17 cellular contexts compared by ENCODE assay signal in the genomic region with DNA sequence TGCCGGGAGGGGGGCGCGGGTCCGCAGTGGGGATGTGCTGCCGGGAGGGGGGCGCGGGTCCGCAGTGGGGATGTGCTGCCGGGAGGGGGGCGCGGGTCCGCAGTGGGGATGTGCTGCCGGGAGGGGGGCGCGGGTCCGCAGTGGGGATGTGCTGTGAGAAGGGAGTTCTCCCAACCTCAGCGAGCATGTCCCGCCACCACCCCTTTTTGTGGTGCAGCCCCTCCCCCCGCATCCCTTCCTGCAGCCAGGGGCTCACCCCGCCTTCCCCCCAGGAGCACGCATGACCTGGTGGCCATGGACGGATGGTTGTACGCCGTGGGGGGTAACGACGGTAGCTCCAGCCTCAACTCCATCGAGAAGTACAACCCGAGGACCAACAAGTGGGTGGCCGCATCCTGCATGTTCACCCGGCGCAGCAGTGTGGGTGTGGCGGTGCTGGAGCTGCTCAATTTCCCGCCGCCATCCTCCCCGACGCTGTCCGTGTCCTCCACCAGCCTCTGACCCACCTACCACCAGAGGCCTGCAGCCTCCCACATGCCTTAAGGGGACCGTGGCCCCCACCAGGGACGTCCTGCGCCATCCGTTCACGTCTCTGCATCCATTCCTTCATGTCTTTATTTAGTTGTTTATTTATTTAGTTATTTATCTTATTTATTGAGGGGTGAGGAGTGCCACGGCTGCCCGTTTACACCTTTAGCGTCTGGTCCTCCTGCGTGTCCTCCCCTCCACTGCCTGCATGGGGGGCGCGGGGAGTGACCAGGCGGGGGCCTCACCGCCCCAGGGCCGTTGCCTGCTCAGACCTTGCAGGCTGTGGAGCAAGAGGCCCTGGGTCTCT. TPM values are rescaled to one million over a fixed set of nuclear protein-coding genes. Genes with fewer than 3 reads are reported as not detected.
"Had no signal": no experiment of that assay in that cellular context is flagged by ENCODE, and none has a peak within 500 bp of the region (broad histone marks: within the 10 kb centered on the region; RNA-seq: fewer than 3 reads in every experiment).

No MANE protein-coding gene starts in this region.

- H3K27me3 ChIP-seq: ascending aorta, thyroid gland had no signal

- H3K27ac ChIP-seq: ascending aorta, dorsolateral prefrontal cortex, gastroesophageal sphincter, parathyroid adenoma, thyroid gland had no signal

- H3K4me3 Mint-ChIP-seq: activated naive CD4-positive, alpha-beta T cell treated with anti-CD3 and anti-CD28 coated beads for 36 hours had no signal

- ATAC-seq: gastroesophageal sphincter, left lobe of liver had no signal

- DNase-seq: activated naive CD4-positive, alpha-beta T cell treated with anti-CD3 and anti-CD28 coated beads for 36 hours; dorsolateral prefrontal cortex; mesenchymal stem cell; stimulated activated CD4-positive, alpha-beta T cell treated with anti-CD3 and anti-CD28 coated beads, Interleukin-2, amount 100 ng/mL, for 48 hours; stimulated activated naive B cell treated with anti-CD40 and anti-IgM and Interleukin-4, amounts not matched to agents 10 μg/mL and 1 μg/mL and 100 μg/mL, for 72 hours; T-helper 2 cell; thyroid gland had no signal

- H3K4me1 ChIP-seq: parathyroid adenoma had no signal

- H2AFZ ChIP-seq: parathyroid adenoma had no signal

- H3K9me3 ChIP-seq: ascending aorta, breast epithelium, gastroesophageal sphincter, thyroid gland had no signal

- H3K27ac Mint-ChIP-seq: activated naive CD4-positive, alpha-beta T cell treated with anti-CD3 and anti-CD28 coated beads for 36 hours; stimulated activated naive B cell treated with anti-CD40 and anti-IgM and Interleukin-4, amounts not matched to agents 10 μg/mL and 1 μg/mL and 100 μg/mL, for 72 hours had no signal

- FAIRE-seq: endometrium, islet of Langerhans had no signal

- H3K79me2 ChIP-seq: parathyroid adenoma had no signal

- H3K4me3 ChIP-seq: ascending aorta, dorsolateral prefrontal cortex, gastroesophageal sphincter, thyroid gland had no signal

- H3K36me3 ChIP-seq: breast epithelium, thyroid gland had no signal

- H3K9ac ChIP-seq: parathyroid adenoma had no signal

- H3K9me3 Mint-ChIP-seq: activated naive CD4-positive, alpha-beta T cell treated with anti-CD3 and anti-CD28 coated beads for 36 hours; stimulated activated naive B cell treated with anti-CD40 and anti-IgM and Interleukin-4, amounts not matched to agents 10 μg/mL and 1 μg/mL and 100 μg/mL, for 72 hours had no signal

RNA-seq across cellular contexts. Expression of a gene that starts 1.4 kb away (rescaled TPM):
- total RNA-seq: ascending aorta, skeletal muscle tissue had no signal

RNA-seq across cellular contexts. Expression of a gene that starts 17.0 kb away (rescaled TPM):
- total RNA-seq: activated CD8-positive, alpha-beta memory T cell treated with anti-CD3 and anti-CD28 coated beads for 36 hours; activated naive CD4-positive, alpha-beta T cell treated with anti-CD3 and anti-CD28 coated beads for 36 hours; ascending aorta had no signal
- polyA plus RNA-seq: neural cell had no signal
